Comparison of ENCODE assay signal across 16 cellular contexts in genomic region chr4:74621616-74622015, GRCh38.
DNase-seq lines count a peak whose midpoint lies in the region; ATAC-seq and TF ChIP-seq lines count a peak whose summit lies in the region.
"Had no signal": no experiment of that assay in that cellular context is flagged by ENCODE, and none has a peak within 500 bp of the region (broad histone marks: within the 10 kb centered on the region; RNA-seq: fewer than 3 reads in every experiment).

No MANE protein-coding gene starts in this region.

- no peak for DNase-seq in HCT116 (ENCODE audit: low read depth, low spot score)
- no peak for DNase-seq in brain microvascular endothelial cell
- DNase-seq in hepatocyte (ENCODE audit: low spot score): no peak
- no peak for DNase-seq in AML-193 (lab: John Stamatoyannopoulos, UW)
- DNase-seq in SKM-1 (lab: John Stamatoyannopoulos, UW; ENCODE audit: unreplicated experiment): no peak
- DNase-seq in NCI-H2227 (lab: John Stamatoyannopoulos, UW; ENCODE audit: unreplicated experiment): no peak
- DNase-seq: 8988T; BE2C; CD8-positive, alpha-beta T cell; COR-L47; DMS53; GF-D8; GM23248 had no signal

- H3K36me3 ChIP-seq in HCT116 (ENCODE audit: control insufficient read depth in 1 of 2, insufficient read depth in 2 of 2, low read length in 2 of 2): 0 out of 4 replicates have a peak, but pooled peaks cover 0 to 4% of the 10 kb centered on the region in 2 experiments
- no peaks in the 10 kb centered on the region for H3K36me3 ChIP-seq in brain microvascular endothelial cell (replicated peaks)
- no peaks in the 10 kb centered on the region for H3K36me3 ChIP-seq in hepatocyte (replicated peaks; ENCODE audit: insufficient read depth, low read depth)
- H3K36me3 ChIP-seq: BE2C had no signal

- no peaks in the 10 kb centered on the region; the same call in none of the 2 replicates for H3K79me2 ChIP-seq in HCT116 (ENCODE audit: insufficient read depth, low read length)
- no peaks in the 10 kb centered on the region for H3K79me2 ChIP-seq in hepatocyte

- RAD21 ChIA-PET in HCT116 (lab: Charles Lee; ENCODE audit: low non-redundant PET in 1 of 2, low total read pairs in 2 of 2, uncharacterized antibody in 2 of 2, unreplicated experiment in 2 of 2): interaction anchor here in 1 of 2 experiments (1.3 kb wide), 1 partner anchor 50 kb away, joined by 3 read pairs; no protein-coding TSS in a partner anchor

- H3K4me1 ChIP-seq in HCT116 (ENCODE audit: control insufficient read depth in 1 of 2, insufficient read depth in 2 of 2, low read length in 2 of 2) (peaks cover 90 to 91% of the 10 kb centered on the region in 2 experiments), hepatocyte (ENCODE audit: insufficient read depth) (peaks cover 30% of the 10 kb centered on the region)
- H3K4me1 ChIP-seq: BE2C had no signal

- peak overlapping the region; percentile 47 for H3K27ac ChIP-seq in 22Rv1
- peak overlapping the region; percentile 94 for H3K27ac ChIP-seq in HCT116 (ENCODE audit: low read depth, low read length)
- H3K27ac ChIP-seq in brain microvascular endothelial cell: peak overlapping the region; percentile 60
- peak overlapping the region; percentile 31 for H3K27ac ChIP-seq in hepatocyte
- H3K27ac ChIP-seq: GM23248 had no signal

- no peak for TF ChIP-seq RAD21 in HCT116 (IDR thresholded peaks at IDR 0.05; ENCODE audit: low read depth)

- TF ChIP-seq POLR2A in HCT116 (IDR thresholded peaks at IDR 0.05; ENCODE audit: borderline replicate concordance, extremely low read depth, insufficient read depth, insufficient read length): no peak

- no peak overlapping the region for H2AFZ ChIP-seq in HCT116 (ENCODE audit: low read depth, low read length, poor library complexity, severe bottlenecking)
- no peak overlapping the region for H2AFZ ChIP-seq in hepatocyte
- H2AFZ ChIP-seq: GM23248 had no signal

- H3K4me2 ChIP-seq in HCT116 (ENCODE audit: low read length): peak overlapping the region; percentile 37; the same call in 1 of the 2 replicates
- H3K4me2 ChIP-seq in hepatocyte: no peak overlapping the region

- 0 out of 4 replicates have a peak, but pooled peaks cover 0 to 5% of the 10 kb centered on the region in 2 experiments for H3K9me3 ChIP-seq in HCT116 (ENCODE audit: control insufficient read depth in 1 of 2, insufficient read depth in 1 of 2, low read depth in 1 of 2, low read length in 2 of 2)
- H3K9me3 ChIP-seq in hepatocyte (ENCODE audit: low read depth): no peaks in the 10 kb centered on the region
- H3K9me3 ChIP-seq: BE2C had no signal

- intact Hi-C loops in HCT116 (cut with micrococcal nuclease): loop anchor here (2.0 to 5.0 kb wide), 4 partner anchors 165 to 394 kb away; no protein-coding TSS in a partner anchor

- no peaks in the 10 kb centered on the region for H3K27me3 ChIP-seq in HCT116 (ENCODE audit: insufficient read depth, low read length)
- no peaks in the 10 kb centered on the region for H3K27me3 ChIP-seq in brain microvascular endothelial cell (replicated peaks)
- no peaks in the 10 kb centered on the region for H3K27me3 ChIP-seq in hepatocyte
- H3K27me3 ChIP-seq: BE2C had no signal

- no peak overlapping the region for H3K4me3 ChIP-seq in HCT116 (replicated peaks in 1 of 2; ENCODE audit: low read depth in 1 of 2, low read length in 2 of 2)
- no peak overlapping the region for H3K4me3 ChIP-seq in brain microvascular endothelial cell (ENCODE audit: low read depth, low read length)
- no peak overlapping the region for H3K4me3 ChIP-seq in hepatocyte
- H3K4me3 ChIP-seq: GM23248, K562 had no signal

- H4K20me1 ChIP-seq in HCT116 (ENCODE audit: insufficient read depth): no peaks in the 10 kb centered on the region
- no peaks in the 10 kb centered on the region for H4K20me1 ChIP-seq in hepatocyte (ENCODE audit: insufficient read depth, poor library complexity, severe bottlenecking)

- TF ChIP-seq CTCF in 22Rv1 (IDR thresholded peaks at IDR 0.05): no peak
- TF ChIP-seq CTCF in HCT116 (IDR thresholded peaks at IDR 0.05 in 2 of 3, conservative IDR thresholded peaks at IDR 0.05 in 1 of 3; ENCODE audit: borderline replicate concordance in 1 of 3, insufficient read depth in 1 of 3, low read depth in 2 of 3, low read length in 2 of 3): no peak
- TF ChIP-seq CTCF in brain microvascular endothelial cell (IDR thresholded peaks at IDR 0.05; ENCODE audit: low read depth, low read length, missing control alignments): no peak
- no peak for TF ChIP-seq CTCF in hepatocyte (IDR thresholded peaks at IDR 0.05; ENCODE audit: poor library complexity)

- H3K9me2 ChIP-seq in HCT116 (ENCODE audit: insufficient read depth) (no peaks in the 10 kb centered on the region), hepatocyte (replicated peaks; ENCODE audit: insufficient read depth) (no peaks in the 10 kb centered on the region)

- ATAC-seq in HCT116: no peak
- no peak for ATAC-seq in HG03378 (IDR thresholded peaks at IDR 0.05; ENCODE audit: unreplicated experiment)
- ATAC-seq: CD8-positive, alpha-beta T cell; K562 had no signal

- in situ Hi-C loops in brain microvascular endothelial cell (cut with HindIII; ENCODE audit: low pct_ligation_motif_present, low sequenced_read_pairs): no loop called here

- H3K9ac ChIP-seq in HCT116 (ENCODE audit: low read length): peak overlapping the region; percentile 61
- H3K9ac ChIP-seq: GM23248 had no signal

- BruUV-seq in HCT116 (replicated peaks; lab: Mats Ljungman, UMichigan): no TSS peak

- CTCF ChIA-PET in HCT116 (lab: Charles Lee): interaction anchor here (1.5 to 3.2 kb wide), 2 partner anchors 49 to 243 kb away, joined by 6 to 15 read pairs; no protein-coding TSS in a partner anchor

- POLR2A ChIA-PET in HCT116 (lab: Charles Lee): interaction anchor here (1.3 to 13.3 kb wide), 6 partner anchors 79 to 257 kb away, joined by 3 to 145 read pairs (median 16); partner anchors contain the start of genes AREG and EREG

TF ChIP-seq in HCT116, 20 proteins besides CTCF, POLR2A, EP300 and RAD21:
- no peak for TF ChIP-seq FOSL1 (IDR thresholded peaks at IDR 0.05; ENCODE audit: low read depth)
- 0 out of 2 replicates have a peak, but pooled peaks have one; percentile 9 for TF ChIP-seq CEBPB (IDR thresholded peaks at IDR 0.05; ENCODE audit: low read depth)

Comparison
In these comparisons a context has a peak if more than half of its experiments do, and no peak if none do; other contexts are left out.
1. H3K27ac ChIP-seq: peak in every context shown above with its lines; median percentile 94 in HCT116; 60 in brain microvascular endothelial cell; 47 in 22Rv1; 31 in hepatocyte.